21 cellular contexts compared by ENCODE assay signal in the genomic region with DNA sequence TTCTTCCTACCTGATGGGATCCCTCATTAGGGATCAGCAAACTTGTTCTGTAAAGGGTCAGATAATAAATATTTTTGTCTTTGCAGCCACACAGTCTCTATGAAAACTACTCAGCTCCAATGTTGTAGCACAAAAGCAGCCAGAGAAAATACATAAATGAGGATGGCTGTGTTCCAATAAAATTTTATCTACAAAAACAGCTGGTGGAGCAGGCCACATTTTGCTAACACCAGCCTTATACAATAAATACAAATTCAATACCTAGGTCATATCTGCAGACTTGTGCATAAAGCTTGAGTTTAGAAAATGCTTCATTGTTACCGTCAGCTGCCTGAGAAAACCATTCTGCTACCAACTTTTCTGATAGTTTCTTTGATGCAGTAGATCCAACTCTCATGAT. TPM values are rescaled to one million over a fixed set of nuclear protein-coding genes. Genes with fewer than 3 reads are reported as not detected.
DNase-seq lines count a peak whose midpoint lies in the region; ATAC-seq, FAIRE-seq and TF ChIP-seq lines count a peak whose summit lies in the region.
"Had no signal": no experiment of that assay in that cellular context is flagged by ENCODE, and none has a peak within 500 bp of the region (broad histone marks: within the 10 kb centered on the region; RNA-seq: fewer than 3 reads in every experiment).

No MANE protein-coding gene starts in this region.

- no peak for TF ChIP-seq POLR2A in K562 (conservative IDR thresholded peaks at IDR 0.05)

- no peaks in the 10 kb centered on the region; a peak in 1 of 5 replicates for H3K4me1 ChIP-seq in K562 (replicated peaks in 1 of 2; ENCODE audit: control insufficient read depth in 2 of 2, insufficient read depth in 2 of 2, low read length in 2 of 2)
- H3K4me1 ChIP-seq: Peyer's patch had no signal

- H3K4me2 ChIP-seq in K562 (ENCODE audit: insufficient read depth, low read length) = no peak overlapping the region

- peaks cover 57% of the 10 kb centered on the region for H3K36me3 Mint-ChIP-seq in nephron (ENCODE audit: low read depth)

- no peak for FAIRE-seq in K562 (lab: Jason Lieb, UNC)

- H3K9me3 Mint-ChIP-seq in nephron = no peaks in the 10 kb centered on the region
- H3K9me3 Mint-ChIP-seq: CD4-positive, CD25-positive, alpha-beta regulatory T cell had no signal

- H3K4me3 ChIP-seq in K562 = no peak overlapping the region
- H3K4me3 ChIP-seq: Peyer's patch, SJCRH30 had no signal

- ATAC-seq in K562 (no peak; the same call in 2 of the 3 replicates), left lobe of liver (no peak), HG02678 (IDR thresholded peaks at IDR 0.05; ENCODE audit: unreplicated experiment) (no peak)

- peaks cover 86% of the 10 kb centered on the region for H3K36me3 ChIP-seq in K562 (ENCODE audit: control insufficient read depth, insufficient read depth, low read length)

- H3K27me3 ChIP-seq in K562 (ENCODE audit: control insufficient read depth in 2 of 2, insufficient read depth in 2 of 2, low read length in 2 of 2) = no peaks in the 10 kb centered on the region
- H3K27me3 ChIP-seq: Peyer's patch, SJCRH30 had no signal

- no peaks in the 10 kb centered on the region for H3K9me3 ChIP-seq in K562 (replicated peaks; ENCODE audit: control insufficient read depth, insufficient read depth, low read depth, low read length)
- H3K9me3 ChIP-seq: Peyer's patch, SJCRH30 had no signal

- TF ChIP-seq RAD21 in K562 (CRISPR knock-in tag; conservative IDR thresholded peaks at IDR 0.05 in 1 of 2, IDR thresholded peaks at IDR 0.05 in 1 of 2) = no peak

- TF ChIP-seq EP300 in K562 (IDR thresholded peaks at IDR 0.05; ENCODE audit: low read length) = no peak

- peak overlapping the region in 2 of 3 experiments; percentile 53 to 73 for H3K27ac Mint-ChIP-seq in nephron

- DNase-seq in HUDEP-2 (lab: John Stamatoyannopoulos, UW; ENCODE audit: unreplicated experiment in 76 of 76) = peak in 49 of 76 experiments; percentile 1 to 87 (median 65)
- DNase-seq in OCI-M1 (lab: John Stamatoyannopoulos, UW) = peak; percentile 78
- peak in 3 of 4 experiments; percentile 8 to 13 (median 12) for DNase-seq in K562 (ENCODE audit: extremely low read depth in 1 of 4, low spot score in 3 of 4)
- DNase-seq in left lobe of liver (ENCODE audit: low spot score) = no peak
- no peak for DNase-seq in DMS53 treated with DMSO at 0.1 percent for 48 hours (lab: John Stamatoyannopoulos, UW; ENCODE audit: unreplicated experiment)
- DNase-seq: CD4-positive, CD25-positive, alpha-beta regulatory T cell; DMS79; GOT3; HCEC 1CT; Kasumi-1; MM.1S; NCI-H1048; NCI-H1436 treated with DMSO at 0.1 percent for 48 hours; NCI-H2029 treated with DMSO at 0.1 percent for 48 hours; NCI-H226; NCI-H510A treated with DMSO at 0.1 percent for 48 hours; NCI-H748 treated with DMSO at 0.1 percent for 48 hours; Peyer's patch; SJCRH30 had no signal

- peaks cover 7% of the 10 kb centered on the region for H3K4me1 Mint-ChIP-seq in nephron

- H3K9me1 ChIP-seq in K562 (ENCODE audit: control insufficient read depth, insufficient read depth, low read length) = no peaks in the 10 kb centered on the region

- H3K27me3 Mint-ChIP-seq in nephron (ENCODE audit: low read depth) = no peaks in the 10 kb centered on the region
- H3K27me3 Mint-ChIP-seq: CD4-positive, CD25-positive, alpha-beta regulatory T cell had no signal

- no peak for TF ChIP-seq CTCF in K562 (IDR thresholded peaks at IDR 0.05 in 2 of 3, conservative IDR thresholded peaks at IDR 0.05 in 1 of 3; ENCODE audit: insufficient read depth in 2 of 3, low read depth in 1 of 3, low read length in 3 of 3)
- TF ChIP-seq CTCF in nephron (IDR thresholded peaks at IDR 0.05; ENCODE audit: unreplicated experiment in 3 of 3) = no peak

- CTCF ChIA-PET in K562 (lab: Yijun Ruan, JAX; ENCODE audit: low intra/inter-chr PET ratio) = no interaction called here

- POLR2A ChIA-PET in K562 (lab: Yijun Ruan, JAX) = interaction anchor here (1.8 kb wide), 1 partner anchor 10 kb away, joined by 6 read pairs; no protein-coding TSS in a partner anchor

- H3K79me2 ChIP-seq in K562 (ENCODE audit: control insufficient read depth, insufficient read depth, low read length) = peaks cover 7% of the 10 kb centered on the region; the same call in 1 of the 3 replicates

- H4K20me1 ChIP-seq in K562 (replicated peaks; ENCODE audit: control insufficient read depth, insufficient read depth, low read length) = no peaks in the 10 kb centered on the region

- intact Hi-C loops in K562 (cut with micrococcal nuclease) = no loop called here

- no TSS peak for BruUV-seq in K562 (replicated peaks; lab: Mats Ljungman, UMichigan)

- no peak overlapping the region for H3K9ac ChIP-seq in K562 (ENCODE audit: insufficient read depth in 1 of 2, low read depth in 2 of 2, low read length in 2 of 2)

- WGBS in K562 (ENCODE audit: insufficient coverage, low coverage, missing lambda C conversion rate) = 0% methylated on average over 1 of the region's 1 CpG

- no peak overlapping the region for H3K27ac ChIP-seq in K562 (ENCODE audit: extremely low read depth, low read depth, low read length)
- H3K27ac ChIP-seq: Peyer's patch, SJCRH30 had no signal

- no peak overlapping the region for H3K4me3 Mint-ChIP-seq in nephron
- H3K4me3 Mint-ChIP-seq: CD4-positive, CD25-positive, alpha-beta regulatory T cell had no signal

- in situ Hi-C loops in K562 (cut with MboI) = no loop called here

- no peak overlapping the region for H2AFZ ChIP-seq in K562 (ENCODE audit: low read depth, low read length)

TF ChIP-seq in K562, 482 proteins besides CTCF, POLR2A, EP300 and RAD21:
- peak; percentile 38; the same call in 1 of the 2 replicates for TF ChIP-seq ARID1B (IDR thresholded peaks at IDR 0.05)
- TF ChIP-seq TCF3 (CRISPR knock-in tag; IDR thresholded peaks at IDR 0.05) = peak; percentile 62
- peak; percentile 31; the same call in 1 of the 2 replicates for TF ChIP-seq TAL1 (IDR thresholded peaks at IDR 0.05)
- TF ChIP-seq CBFA2T3 (IDR thresholded peaks at IDR 0.05) = 0 out of 2 replicates have a peak, but pooled peaks have one; percentile 12
- TF ChIP-seq ZFX (CRISPR knock-in tag; IDR thresholded peaks at IDR 0.05) = 0 out of 2 replicates have a peak, but pooled peaks have one; percentile 18
- TF ChIP-seq PYGO2 (tag; IDR thresholded peaks at IDR 0.05) = no peak
- TF ChIP-seq NFXL1 (CRISPR knock-in tag; IDR thresholded peaks at IDR 0.05) = no peak
- TF ChIP-seq NFIC (IDR thresholded peaks at IDR 0.05) = peak; percentile 62
TF ChIP-seq in K562: peak in this region for 6.

RNA-seq across cellular contexts. Expression of a gene that starts 38.4 kb away (rescaled TPM):
- 49.4 and 102 TPM in 2 replicates for total RNA-seq in K562 (2011; cell fraction: chromatin; rRNA removed; ENCODE audit: low replicate concordance)
- 24.5 and 30.0 TPM in 2 replicates for total RNA-seq in K562 (2011; cell fraction: nucleolus; rRNA removed)
- total RNA-seq in K562 (2011; cell fraction: nucleoplasm; rRNA removed) = 41.1 and 51.8 TPM in 2 replicates
- total RNA-seq in K562 (2014; rRNA removed) = 11.4 and 13.1 TPM in 2 replicates
- 23.1 and 26.4 TPM in 2 replicates for total RNA-seq in K562 (2014; rRNA removed; fragmentation: Illumina TruSeq; extraction: Trizol)
- total RNA-seq in K562 (2015; rRNA removed; fragmentation: Illumina TruSeq; extraction: Trizol) = 17.6 and 19.8 TPM in 2 replicates
- total RNA-seq in K562 (2021) = 20.6 and 21.1 TPM in 2 replicates
- 22.6 and 24.7 TPM in 2 replicates for polyA plus RNA-seq in K562 (2011; rRNA removed)
- 6.9 and 13.6 TPM in 2 replicates for polyA plus RNA-seq in K562 (2011; cell fraction: cytosol; rRNA removed)
- 16.2 and 21.3 TPM in 2 replicates for polyA plus RNA-seq in K562 (2011; cell fraction: nucleus; rRNA removed)
- polyA plus RNA-seq in K562 (2012) = 6.3 and 7.6 TPM in 2 replicates
- 11.9 and 12.8 TPM in 2 replicates for polyA plus RNA-seq in K562 (2014; fragmentation: Illumina TruSeq; extraction: Trizol)
- polyA plus RNA-seq in K562 (2014; fragmentation: Nextera tagmentation; extraction: Ambion mirVana) = 1 to 10 TPM; 4.8 to 5.9 TPM
- 8.9 and 10.8 TPM in 2 replicates for polyA plus RNA-seq in K562 (2014; rRNA removed)
- polyA minus RNA-seq in K562 (2011; rRNA and poly(A)+ RNA removed) = 68.6 and 79.4 TPM in 2 replicates
- polyA minus RNA-seq in K562 (2011; cell fraction: cytosol; rRNA and poly(A)+ RNA removed) = 22.8 and 31.0 TPM in 2 replicates
- 17.4 and 30.9 TPM in 2 replicates for polyA minus RNA-seq in K562 (2011; cell fraction: nucleus; rRNA and poly(A)+ RNA removed)
- total RNA-seq in left lobe of liver = 4.6 TPM

Comparison
In these comparisons a context has a peak if more than half of its experiments do, and no peak if none do; other contexts are left out.
1. DNase-seq: peak in HUDEP-2 (49 of 76), OCI-M1 (single experiment) and K562 (3 of 4); none in left lobe of liver (single experiment) and DMS53 treated with DMSO at 0.1 percent for 48 hours (single experiment).